Comparison of ENCODE assay signal across 8 cellular contexts in genomic region chr1:32362474-32363313, GRCh38. TPM values are rescaled to one million over a fixed set of nuclear protein-coding genes. Genes with fewer than 3 reads are reported as not detected.
DNase-seq lines count a peak whose midpoint lies in the region; ATAC-seq lines count a peak whose summit lies in the region.

FAM229A (minus strand) TSS chr1:32362485; CDS start chr1:32362091, 394 bp downstream.
TSSK3 (plus strand) TSS chr1:32362539; CDS start chr1:32362702, 163 bp downstream.

- intact Hi-C loops in left colon (cut with DNase I, micrococcal nuclease) = no loop called here

- H3K27ac ChIP-seq in caudate nucleus (ENCODE audit: low read depth, low read length) = peak within 1 kb of the TSS; percentile 76
- peak within 1 kb of the TSS; percentile 62 for H3K27ac ChIP-seq in layer of hippocampus (ENCODE audit: low read depth, low read length)
- peak within 1 kb of the TSS; percentile 69 for H3K27ac ChIP-seq in substantia nigra (ENCODE audit: low read depth, low read length, poor library complexity, severe bottlenecking)

- DNase-seq in DMS 273 (lab: John Stamatoyannopoulos, UW; ENCODE audit: unreplicated experiment) (peak; percentile 55), DMS 273 treated with DMSO at 0.1 percent for 48 hours (lab: John Stamatoyannopoulos, UW) (no peak), caudate nucleus (lab: John Stamatoyannopoulos, UW) (peak in 3 of 61 donors; percentile 46 to 95 (median 92)), substantia nigra (lab: John Stamatoyannopoulos, UW) (peak in 2 of 49 donors; percentile 58 to 71), left colon (no peak)
- DNase-seq in activated CD4-positive, CD25-positive, alpha-beta regulatory T cell treated with anti-CD3 and anti-CD28 coated beads, Interleukin-2, amount 50 U/mL, for 72 hours = no peak
- no peak for DNase-seq in activated CD8-positive, alpha-beta memory T cell treated with anti-CD3 and anti-CD28 coated beads for 24 hours

- no peak for ATAC-seq in left colon

- H3K27me3 ChIP-seq in layer of hippocampus (ENCODE audit: control insufficient read depth, insufficient read depth, low read length) = no peaks in the 10 kb centered on the region

RNA-seq across cellular contexts. Expression of gene FAM229A, which starts in this region (rescaled TPM):
- total RNA-seq in left colon = 1 to 10 TPM; 7.9 to 8.9 TPM

RNA-seq across cellular contexts. Expression of gene TSSK3, which starts in this region (rescaled TPM):
- 1 to 10 TPM; 1.2 to 1.9 TPM for total RNA-seq in left colon
